Comparison of ENCODE assay signal across 8 cellular contexts in genomic region chr18:57780318-57781127, GRCh38. TPM values are rescaled to one million over a fixed set of nuclear protein-coding genes. Genes with fewer than 3 reads are reported as not detected.
DNase-seq lines count a peak whose midpoint lies in the region; ATAC-seq and TF ChIP-seq lines count a peak whose summit lies in the region.

No MANE protein-coding gene starts in this region.

- DNase-seq in COLO829 (ENCODE audit: low spot score): peak; percentile 65
- DNase-seq in NCI-H1694 (lab: John Stamatoyannopoulos, UW): peak; percentile 50
- peak; percentile 70 to 92 for DNase-seq in dermis microvascular lymphatic vessel endothelial cell (ENCODE audit: low read depth in 2 of 2)
- no peak for DNase-seq in progenitor cell of endocrine pancreas (ENCODE audit: low spot score, unreplicated experiment)
- no peak for DNase-seq in Karpas-422
- no peak for DNase-seq in activated CD4-positive, alpha-beta T cell treated with anti-CD3 and anti-CD28 coated beads, Interleukin-2, amount 50 U/mL, for 1 hour

- no peaks in the 10 kb centered on the region for H3K9me2 ChIP-seq in Karpas-422 (replicated peaks; ENCODE audit: insufficient read depth, low read length)

- no peak overlapping the region for H2AFZ ChIP-seq in Karpas-422 (ENCODE audit: low read length)

- H3K4me1 ChIP-seq in Karpas-422 (ENCODE audit: low read length): no peaks in the 10 kb centered on the region

- H3K27me3 Mint-ChIP-seq in progenitor cell of endocrine pancreas: no peaks in the 10 kb centered on the region

- no peak for TF ChIP-seq CTCF in progenitor cell of endocrine pancreas (IDR thresholded peaks at IDR 0.05; ENCODE audit: unreplicated experiment)

- peak overlapping the region; percentile 17 for H3K27ac Mint-ChIP-seq in progenitor cell of endocrine pancreas

- H3K79me2 ChIP-seq in Karpas-422 (ENCODE audit: low read length): no peaks in the 10 kb centered on the region

- H4K20me1 ChIP-seq in Karpas-422 (ENCODE audit: insufficient read depth, low read depth, low read length): no peaks in the 10 kb centered on the region

- H3K4me3 Mint-ChIP-seq in progenitor cell of endocrine pancreas (ENCODE audit: low read depth): no peak overlapping the region

- H3K36me3 Mint-ChIP-seq in progenitor cell of endocrine pancreas (ENCODE audit: insufficient read depth): peaks cover 2% of the 10 kb centered on the region

- H3K36me3 ChIP-seq in Karpas-422 (ENCODE audit: insufficient read depth, low read length): no peaks in the 10 kb centered on the region

- H3K4me3 ChIP-seq in Karpas-422 (ENCODE audit: low read length): no peak overlapping the region

- H3K4me2 ChIP-seq in Karpas-422 (ENCODE audit: low read depth, low read length, poor library complexity, severe bottlenecking): no peak overlapping the region

- no peaks in the 10 kb centered on the region for H3K27me3 ChIP-seq in Karpas-422 (ENCODE audit: low read length)

- no peaks in the 10 kb centered on the region for H3K9me3 ChIP-seq in Karpas-422 (ENCODE audit: low read length)

- no peaks in the 10 kb centered on the region for H3K9me3 Mint-ChIP-seq in progenitor cell of endocrine pancreas (ENCODE audit: low read depth)

- H3K27ac ChIP-seq in Karpas-422 (ENCODE audit: low read length): no peak overlapping the region

- peak; percentile 71 for ATAC-seq in GM21737 (IDR thresholded peaks at IDR 0.05; ENCODE audit: unreplicated experiment)
- no peak for ATAC-seq in GM21526 (IDR thresholded peaks at IDR 0.05; ENCODE audit: low FRiP score, unreplicated experiment)

- H3K4me1 Mint-ChIP-seq in progenitor cell of endocrine pancreas (ENCODE audit: low read depth): peaks cover 27% of the 10 kb centered on the region

- no peak overlapping the region for H3K9ac ChIP-seq in Karpas-422 (ENCODE audit: low read length)

RNA-seq across cellular contexts. Expression of gene ATP8B1, which starts 22.6 kb away (rescaled TPM):
- total RNA-seq in dermis microvascular lymphatic vessel endothelial cell (18.2 and 34.0 TPM in 2 replicates), progenitor cell of endocrine pancreas (21.7 and 21.9 TPM in 2 replicates)
- not detected in 2 replicates for total RNA-seq in Karpas-422 (2014; rRNA removed; shearing (Covaris generic); ENCODE audit: low replicate concordance)

Comparison
In these comparisons a context has a peak if more than half of its experiments do, and no peak if none do; other contexts are left out.
1. DNase-seq: peak in COLO829 (single experiment), NCI-H1694 (single experiment) and dermis microvascular lymphatic vessel endothelial cell (2 of 2); none in progenitor cell of endocrine pancreas (single experiment), Karpas-422 (single experiment) and activated CD4-positive, alpha-beta T cell treated with anti-CD3 and anti-CD28 coated beads, Interleukin-2, amount 50 U/mL, for 1 hour (single experiment).
2. RNA of gene ATP8B1, which starts 22.6 kb away (total RNA-seq): 18.2 to 34.0 TPM in dermis microvascular lymphatic vessel endothelial cell and 21.7 to 21.9 TPM in progenitor cell of endocrine pancreas; not detected in Karpas-422; every median in the first group is over 10 times any median in the second.